In genomic region chr4:21835712-21836111, GRCh38 we compare ENCODE assay signal across 29 cellular contexts.
"Had no signal": no experiment of that assay in that cellular context is flagged by ENCODE, and none has a peak within 500 bp of the region (broad histone marks: within the 10 kb centered on the region; RNA-seq: fewer than 3 reads in every experiment).

No MANE protein-coding gene starts in this region.

- H3K36me3 ChIP-seq: left lung, lower lobe of right lung, neural progenitor cell, neutrophil, ovary, right atrium auricular region, right lobe of liver, suprapubic skin, tibial nerve, vagina had no signal

- H3K4me3 ChIP-seq: left lung, lower lobe of right lung, neural progenitor cell, ovary, right atrium auricular region, right lobe of liver, skin epidermis, suprapubic skin, tibial nerve, vagina had no signal

- H3K4me1 Mint-ChIP-seq: immature natural killer cell, natural killer cell, nephron progenitor cell, neural progenitor cell had no signal

- H3K9me3 ChIP-seq: neutrophil, ovary, right lobe of liver, suprapubic skin, vagina had no signal

- H3K27ac Mint-ChIP-seq: immature natural killer cell; natural killer cell; nephron progenitor cell; neural progenitor cell; progenitor cell of endocrine pancreas; stimulated activated naive CD8-positive, alpha-beta T cell treated with anti-CD3 and anti-CD28 coated beads, Interleukin-15, Interleukin-2, amounts not matched to agents 100 ng/mL and 50 ng/mL, for 24 hours; type B pancreatic cell had no signal

- ATAC-seq: left colon, left lung, lower lobe of right lung, natural killer cell, right lobe of liver had no signal

- H3K4me3 Mint-ChIP-seq: immature natural killer cell; natural killer cell; nephron progenitor cell; neural progenitor cell; stimulated activated naive CD8-positive, alpha-beta T cell treated with anti-CD3 and anti-CD28 coated beads, Interleukin-15, Interleukin-2, amounts not matched to agents 100 ng/mL and 50 ng/mL, for 24 hours; type B pancreatic cell had no signal

- H3K4me2 ChIP-seq: neural progenitor cell had no signal

- H3K27me3 ChIP-seq: left lung, neural progenitor cell, neutrophil, ovary, right atrium auricular region, right lobe of liver, suprapubic skin, tibial nerve, vagina had no signal

- DNase-seq: hypothalamus; immature natural killer cell; islet precursor cell; kidney glomerular epithelial cell; left colon; left lung; lower lobe of right lung; mammary epithelial cell; mesenchymal stem cell; natural killer cell; nephron progenitor cell; occipital lobe; ovary; right lobe of liver; stimulated activated CD4-positive, alpha-beta T cell treated with anti-CD3 and anti-CD28 coated beads, Interleukin-12 subunit alpha, Interleukin-12 subunit beta, amount 100 ng/mL, for 4 hours; stimulated activated CD4-positive, alpha-beta T cell treated with anti-CD3 and anti-CD28 coated beads, Interleukin-15, amount 100 ng/mL, for 24 hours; stimulated activated CD4-positive, alpha-beta T cell treated with anti-CD3 and anti-CD28 coated beads, Interleukin-2, amount 100 ng/mL, for 24 hours; stimulated activated CD4-positive, alpha-beta T cell treated with anti-CD3 and anti-CD28 coated beads, Interleukin-4, amount 100 ng/mL, for 1 hour; stimulated activated naive CD4-positive, alpha-beta T cell had no signal

- H2AFZ ChIP-seq: neural progenitor cell had no signal

- H3K27me3 Mint-ChIP-seq: progenitor cell of endocrine pancreas; stimulated activated naive CD8-positive, alpha-beta T cell treated with anti-CD3 and anti-CD28 coated beads, Interleukin-15, Interleukin-2, amounts not matched to agents 100 ng/mL and 50 ng/mL, for 24 hours; type B pancreatic cell had no signal

- H3K27ac ChIP-seq: left lung, lower lobe of right lung, neural progenitor cell, neutrophil, ovary, right atrium auricular region, right lobe of liver, skin epidermis, suprapubic skin, tibial nerve, vagina had no signal

- H3K36me3 Mint-ChIP-seq: immature natural killer cell, natural killer cell, neural progenitor cell, type B pancreatic cell had no signal

- H3K9me3 Mint-ChIP-seq: type B pancreatic cell had no signal

- H3K4me1 ChIP-seq: left lung, lower lobe of right lung, neural progenitor cell, right atrium auricular region, right lobe of liver, suprapubic skin, tibial nerve, vagina had no signal

- H3K9ac ChIP-seq: neural progenitor cell had no signal
